In genomic region chr3:72756900-72757299, GRCh38 we compare ENCODE assay signal across 9 cellular contexts.
DNase-seq lines count a peak whose midpoint lies in the region; ATAC-seq, FAIRE-seq and TF ChIP-seq lines count a peak whose summit lies in the region.
"Had no signal": no experiment of that assay in that cellular context is flagged by ENCODE, and none has a peak within 500 bp of the region (broad histone marks: within the 10 kb centered on the region; RNA-seq: fewer than 3 reads in every experiment).

No MANE protein-coding gene starts in this region.

- H3K9me3 ChIP-seq in CD4-positive, CD25-positive, alpha-beta regulatory T cell (ENCODE audit: control insufficient read depth in 2 of 2, low read length in 2 of 2) = no peaks in the 10 kb centered on the region

- H3K27me3 Mint-ChIP-seq in CD4-positive, CD25-positive, alpha-beta regulatory T cell = no peaks in the 10 kb centered on the region
- H3K27me3 Mint-ChIP-seq in stimulated activated naive B cell treated with anti-CD40 and anti-IgM and Interleukin-4, amounts not matched to agents 10 μg/mL and 1 μg/mL and 100 μg/mL, for 72 hours = peaks cover 17 to 40% of the 10 kb centered on the region in 2 donors

- peak in 2 of 3 donors; percentile 79 to 92 for DNase-seq in CD4-positive, CD25-positive, alpha-beta regulatory T cell
- DNase-seq in activated CD4-positive, alpha-beta T cell treated with anti-CD3 and anti-CD28 coated beads, Interleukin-2, amount 50 U/mL, for 4 hours = peak; percentile 6 to 11
- peak; percentile 60 for DNase-seq in stimulated activated naive B cell treated with anti-CD40 and anti-IgM and Interleukin-4, amounts not matched to agents 10 μg/mL and 1 μg/mL and 100 μg/mL, for 72 hours
- DNase-seq in D721Med (ENCODE audit: insufficient read length, low spot score) = no peak
- no peak for DNase-seq in NCI-H2171 (lab: John Stamatoyannopoulos, UW)
- no peak for DNase-seq in NCI-H1105 (lab: John Stamatoyannopoulos, UW)

- H3K9me3 Mint-ChIP-seq in CD4-positive, CD25-positive, alpha-beta regulatory T cell = peaks cover 0 to 4% (median 0%) of the 10 kb centered on the region in 7 donors
- H3K9me3 Mint-ChIP-seq in stimulated activated naive B cell treated with anti-CD40 and anti-IgM and Interleukin-4, amounts not matched to agents 10 μg/mL and 1 μg/mL and 100 μg/mL, for 72 hours = peaks cover 0 to 2% of the 10 kb centered on the region in 2 donors

- no peak for FAIRE-seq in D721Med (lab: Jason Lieb, UNC)
- FAIRE-seq: keratinocyte had no signal

- peaks cover 30% of the 10 kb centered on the region for H3K4me1 ChIP-seq in CD4-positive, CD25-positive, alpha-beta regulatory T cell (ENCODE audit: control insufficient read depth, insufficient read depth, low read length, poor library complexity, severe bottlenecking)

- peak overlapping the region; percentile 48 to 88 (median 66) for H3K4me3 Mint-ChIP-seq in CD4-positive, CD25-positive, alpha-beta regulatory T cell
- peak overlapping the region; percentile 33 to 49 for H3K4me3 Mint-ChIP-seq in stimulated activated naive B cell treated with anti-CD40 and anti-IgM and Interleukin-4, amounts not matched to agents 10 μg/mL and 1 μg/mL and 100 μg/mL, for 72 hours

- H3K27ac Mint-ChIP-seq in CD4-positive, CD25-positive, alpha-beta regulatory T cell = peak overlapping the region; percentile 97 to 99 (median 98)
- peak overlapping the region; percentile 21 for H3K27ac Mint-ChIP-seq in stimulated activated naive B cell treated with anti-CD40 and anti-IgM and Interleukin-4, amounts not matched to agents 10 μg/mL and 1 μg/mL and 100 μg/mL, for 72 hours

- H3K4me1 Mint-ChIP-seq in CD4-positive, CD25-positive, alpha-beta regulatory T cell = peaks cover 14 to 79% (median 47%) of the 10 kb centered on the region in 4 donors
- peaks cover 13 to 33% of the 10 kb centered on the region in 2 donors for H3K4me1 Mint-ChIP-seq in stimulated activated naive B cell treated with anti-CD40 and anti-IgM and Interleukin-4, amounts not matched to agents 10 μg/mL and 1 μg/mL and 100 μg/mL, for 72 hours

- H3K36me3 Mint-ChIP-seq in CD4-positive, CD25-positive, alpha-beta regulatory T cell = peaks cover 8% of the 10 kb centered on the region
- H3K36me3 Mint-ChIP-seq in stimulated activated naive B cell treated with anti-CD40 and anti-IgM and Interleukin-4, amounts not matched to agents 10 μg/mL and 1 μg/mL and 100 μg/mL, for 72 hours = peaks cover 27 to 46% of the 10 kb centered on the region in 2 donors

- peak overlapping the region; percentile 82 for H3K4me3 ChIP-seq in CD4-positive, CD25-positive, alpha-beta regulatory T cell (ENCODE audit: low read depth, low read length)

- ATAC-seq in CD4-positive, CD25-positive, alpha-beta regulatory T cell (ENCODE audit: low read depth in 2 of 2) = peak; percentile 99
- ATAC-seq in GM19455 (IDR thresholded peaks at IDR 0.05; ENCODE audit: unreplicated experiment) (peak; percentile 100), HG03442 (IDR thresholded peaks at IDR 0.05; ENCODE audit: unreplicated experiment) (peak; percentile 100)
- ATAC-seq in stimulated activated naive B cell treated with anti-CD40 and anti-IgM and Interleukin-4, amounts not matched to agents 10 μg/mL and 1 μg/mL and 100 μg/mL, for 72 hours (replicated peaks) = peak; percentile 100

- H3K27ac ChIP-seq in CD4-positive, CD25-positive, alpha-beta regulatory T cell (ENCODE audit: insufficient read depth, low read length, poor library complexity, severe bottlenecking) = peak overlapping the region; percentile 57

- H3K36me3 ChIP-seq in CD4-positive, CD25-positive, alpha-beta regulatory T cell (ENCODE audit: control insufficient read depth, insufficient read depth, low read length) = no peaks in the 10 kb centered on the region

- TF ChIP-seq CTCF in D721Med (IDR thresholded peaks at IDR 0.05; ENCODE audit: insufficient read depth, missing control alignments) = no peak

- no peaks in the 10 kb centered on the region for H3K27me3 ChIP-seq in CD4-positive, CD25-positive, alpha-beta regulatory T cell (ENCODE audit: control insufficient read depth, insufficient read depth, low read length)

Comparison
In these comparisons a context has a peak if more than half of its experiments do, and no peak if none do; other contexts are left out.
1. DNase-seq: peak in CD4-positive, CD25-positive, alpha-beta regulatory T cell (2 of 3), activated CD4-positive, alpha-beta T cell treated with anti-CD3 and anti-CD28 coated beads, Interleukin-2, amount 50 U/mL, for 4 hours (2 of 2) and stimulated activated naive B cell treated with anti-CD40 and anti-IgM and Interleukin-4, amounts not matched to agents 10 μg/mL and 1 μg/mL and 100 μg/mL, for 72 hours (single experiment); none in D721Med (single experiment), NCI-H2171 (single experiment) and NCI-H1105 (single experiment).
2. Peak in every context shown above with its lines, with median percentiles within 50 percentile points of each other: ATAC-seq.